8 cellular contexts compared by ENCODE assay signal in the genomic region with DNA sequence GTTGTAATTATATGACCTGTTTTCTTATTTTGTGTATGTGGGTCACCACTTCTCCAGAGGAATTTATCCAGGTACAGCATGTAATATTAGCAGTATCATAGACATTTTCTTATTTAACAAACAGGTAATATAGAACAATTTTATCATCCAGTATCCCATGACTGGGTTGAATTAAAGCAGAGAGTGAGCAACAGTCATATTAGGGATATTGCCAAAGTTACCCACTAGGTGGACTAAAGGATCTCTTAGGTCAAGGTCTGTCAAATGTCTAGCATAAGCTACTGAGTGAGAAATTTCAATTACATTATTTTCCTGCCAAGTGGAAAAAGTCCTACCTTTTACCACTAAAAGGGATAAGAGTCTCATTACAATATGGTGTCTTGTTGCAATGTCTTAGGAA.
A peak's percentile ranks its signal among the peaks of the same experiment; 100 is the strongest.
DNase-seq lines count a peak whose midpoint lies in the region; ATAC-seq and TF ChIP-seq lines count a peak whose summit lies in the region.

No MANE protein-coding gene starts in this region.

- DNase-seq in CD1c-positive myeloid dendritic cell (ENCODE audit: extremely low spot score): peak; percentile 9
- DNase-seq in NCI-H146 (lab: John Stamatoyannopoulos, UW): peak; percentile 2
- DNase-seq in brain microvascular endothelial cell: no peak
- DNase-seq in spleen: no peak
- DNase-seq in activated T-cell treated with anti-CD3 and anti-CD28 coated beads, Interleukin-2, amount 50 U/mL, for 48 hours: no peak
- no peak for DNase-seq in globus pallidus (ENCODE audit: low spot score)

- H3K36me3 ChIP-seq in brain microvascular endothelial cell (replicated peaks) (no peaks in the 10 kb centered on the region), spleen (no peaks in the 10 kb centered on the region)

- no peak overlapping the region for H3K4me3 ChIP-seq in brain microvascular endothelial cell (ENCODE audit: low read depth, low read length)
- no peak overlapping the region for H3K4me3 ChIP-seq in spleen

- peak; percentile 81 for ATAC-seq in GM21367 (IDR thresholded peaks at IDR 0.05; ENCODE audit: unreplicated experiment)
- no peak for ATAC-seq in GM19467 (IDR thresholded peaks at IDR 0.05; ENCODE audit: unreplicated experiment)

- no peaks in the 10 kb centered on the region for H3K9me3 ChIP-seq in spleen

- intact Hi-C loops in spleen (cut with DNase I; ENCODE audit: low total_unique reads): no loop called here

- TF ChIP-seq POLR2A in spleen (IDR thresholded peaks at IDR 0.05): no peak

- H3K27me3 ChIP-seq in brain microvascular endothelial cell (replicated peaks) (no peaks in the 10 kb centered on the region), spleen (replicated peaks in 1 of 7) (no peaks in the 10 kb centered on the region)

- H3K4me1 ChIP-seq in spleen: peaks cover 0 to 6% (median 0%) of the 10 kb centered on the region in 6 donors

- no peak overlapping the region for H3K27ac ChIP-seq in brain microvascular endothelial cell
- H3K27ac ChIP-seq in spleen: no peak overlapping the region

- in situ Hi-C loops in brain microvascular endothelial cell (cut with HindIII; ENCODE audit: low pct_ligation_motif_present, low sequenced_read_pairs): no loop called here

- peak; percentile 44 for TF ChIP-seq CTCF in brain microvascular endothelial cell (IDR thresholded peaks at IDR 0.05; ENCODE audit: low read depth, low read length, missing control alignments)
- TF ChIP-seq CTCF in spleen (IDR thresholded peaks at IDR 0.05 in 8 of 11, conservative IDR thresholded peaks at IDR 0.05 in 3 of 11): peak in 6 of 11 experiments; percentile 18 to 44 (median 28)

Comparison
In these comparisons a context has a peak if more than half of its experiments do, and no peak if none do; other contexts are left out.
1. DNase-seq: peak in CD1c-positive myeloid dendritic cell (single experiment) and NCI-H146 (single experiment); none in brain microvascular endothelial cell (single experiment), spleen (single experiment), activated T-cell treated with anti-CD3 and anti-CD28 coated beads, Interleukin-2, amount 50 U/mL, for 48 hours (0 of 2) and globus pallidus (single experiment).